Comparison of ENCODE assay signal across 1 cellular context in genomic region chr19:55333870-55334269, GRCh38.
TF ChIP-seq lines count a peak whose summit lies in the region.

No MANE protein-coding gene starts in this region.

TF ChIP-seq in GM23338, 12 proteins besides CTCF, POLR2A, EP300 and RAD21 (continued from another document):
- no peak for TF ChIP-seq ZNF462 (CRISPR knock-in tag; IDR thresholded peaks at IDR 0.05)
- TF ChIP-seq JUNB (IDR thresholded peaks at IDR 0.05; ENCODE audit: unreplicated experiment) = no peak
- no peak for TF ChIP-seq NANOG (IDR thresholded peaks at IDR 0.05; ENCODE audit: borderline replicate concordance)
- no peak for TF ChIP-seq REST (IDR thresholded peaks at IDR 0.05; ENCODE audit: unreplicated experiment)
- TF ChIP-seq STAT1 (IDR thresholded peaks at IDR 0.05; ENCODE audit: unreplicated experiment) = no peak
- no peak for TF ChIP-seq EZH2 (IDR thresholded peaks at IDR 0.05; ENCODE audit: low read depth, unreplicated experiment)
- no peak for TF ChIP-seq CREB1 (CRISPR knock-in tag; IDR thresholded peaks at IDR 0.05; ENCODE audit: low read depth)
- TF ChIP-seq ZNF331 (CRISPR knock-in tag; IDR thresholded peaks at IDR 0.05; ENCODE audit: low read depth) = no peak
- TF ChIP-seq POLR2AphosphoS5 (IDR thresholded peaks at IDR 0.05; ENCODE audit: low read depth) = no peak
- no peak for TF ChIP-seq ETS1 (IDR thresholded peaks at IDR 0.05)
